Comparison of ENCODE assay signal across 35 cellular contexts in the genomic region with DNA sequence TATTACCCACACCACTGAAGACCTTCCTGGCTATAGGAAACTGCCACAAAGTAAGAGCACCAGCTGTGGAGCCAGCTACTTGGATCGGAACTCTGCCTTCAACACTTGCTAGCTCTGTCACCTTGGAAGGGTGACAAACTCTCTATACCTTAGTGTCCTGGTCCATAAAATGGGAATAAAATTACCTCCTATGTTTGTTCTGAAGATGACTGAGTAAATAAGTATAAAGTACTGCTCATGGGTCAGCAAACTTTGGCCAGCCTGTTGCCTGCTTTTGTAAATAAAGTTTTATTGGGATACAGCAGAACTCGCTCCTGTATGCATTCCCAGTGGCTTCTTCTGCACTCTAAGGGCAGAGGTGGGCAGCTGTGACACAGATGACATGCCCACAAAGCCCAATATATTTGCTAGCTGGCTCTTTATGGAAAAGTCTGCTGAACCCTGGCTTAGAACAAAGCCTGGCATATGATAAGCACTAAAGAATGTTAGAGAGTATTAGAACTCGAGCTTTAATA.
A peak's percentile ranks its signal among the peaks of the same experiment; 100 is the strongest.
DNase-seq lines count a peak whose midpoint lies in the region; ATAC-seq, FAIRE-seq and TF ChIP-seq lines count a peak whose summit lies in the region.
"Had no signal": no experiment of that assay in that cellular context is flagged by ENCODE, and none has a peak within 500 bp of the region (broad histone marks: within the 10 kb centered on the region; RNA-seq: fewer than 3 reads in every experiment).

No MANE protein-coding gene starts in this region.

- no peak for TF ChIP-seq RAD21 in HepG2 (CRISPR knock-in tag; IDR thresholded peaks at IDR 0.05)

- H2AFZ ChIP-seq in HepG2 (ENCODE audit: low read length) = no peak overlapping the region

- in situ Hi-C loops in HepG2 (cut with HindIII; ENCODE audit: extremely low pct_ligation_motif_present, low pct_unique_long_range_greater_than_20kb) = no loop called here

- H3K27me3 ChIP-seq in HepG2 (ENCODE audit: control insufficient read depth in 1 of 2, insufficient read depth in 2 of 2, low read length in 2 of 2) = no peaks in the 10 kb centered on the region
- no peaks in the 10 kb centered on the region for H3K27me3 ChIP-seq in right lobe of liver
- H3K27me3 ChIP-seq in right cardiac atrium (ENCODE audit: control insufficient read depth, insufficient read depth) = no peaks in the 10 kb centered on the region
- H3K27me3 ChIP-seq: BE2C; BLaER1; BLaER1 treated with 17β-estradiol and CSF1 and Interleukin-3, amounts not matched to agents 10 nM and 100 nM had no signal

- no peak for DNase-seq in HepG2 (ENCODE audit: low spot score)
- no peak for DNase-seq in right lobe of liver
- DNase-seq in LNCaP clone FGC (ENCODE audit: low read depth) = peak; percentile 56
- no peak for DNase-seq in left colon
- DNase-seq in mucosa of descending colon = no peak
- DNase-seq in right cardiac atrium = no peak
- DNase-seq in T1000 (lab: John Stamatoyannopoulos, UW) = no peak
- no peak for DNase-seq in NCI-H69 (lab: John Stamatoyannopoulos, UW)
- DNase-seq: 8988T; ACHN; AML-193; BE2C; C1 segment of cervical spinal cord; Caco-2; Calu3; CD4-positive, alpha-beta memory T cell; CD4-positive, alpha-beta T cell; CD4-positive, CD25-positive, alpha-beta regulatory T cell; CD8-positive, alpha-beta memory T cell; CD8-positive, alpha-beta T cell; COR-L47; DMS 273 treated with DMSO at 0.1 percent for 48 hours; DMS153; DMS53; DMS79; DMS79 treated with DMSO at 0.1 percent for 48 hours; DND-41; EL had no signal

- CTCF ChIA-PET in HepG2 (lab: Yijun Ruan, JAX; ENCODE audit: low intra/inter-chr PET ratio, low total read pairs) = no interaction called here

- no peak overlapping the region for H3K9ac ChIP-seq in HepG2 (ENCODE audit: insufficient read depth, low read depth, low read length)
- H3K9ac ChIP-seq: BLaER1; BLaER1 treated with 17β-estradiol and CSF1 and Interleukin-3, amounts not matched to agents 10 nM and 100 nM had no signal

- H3K27ac ChIP-seq in HepG2 (ENCODE audit: extremely low read length, insufficient read depth, low read length) = no peak overlapping the region
- H3K27ac ChIP-seq in right lobe of liver = no peak overlapping the region
- H3K27ac ChIP-seq in right cardiac atrium (ENCODE audit: low read length) = no peak overlapping the region
- H3K27ac ChIP-seq: 22Rv1; A549; BLaER1; BLaER1 treated with 17β-estradiol and CSF1 and Interleukin-3, amounts not matched to agents 10 nM and 100 nM; C4-2B had no signal

- TF ChIP-seq CTCF in HepG2 (CRISPR knock-in tag; IDR thresholded peaks at IDR 0.05) (no peak), right lobe of liver (IDR thresholded peaks at IDR 0.05) (no peak), LNCaP clone FGC (IDR thresholded peaks at IDR 0.05; ENCODE audit: control insufficient read depth, extremely low read depth, insufficient read depth) (no peak), mucosa of descending colon (IDR thresholded peaks at IDR 0.05) (no peak)

- no peak overlapping the region for H3K4me2 ChIP-seq in HepG2 (ENCODE audit: low read depth, low read length)
- H3K4me2 ChIP-seq: A549; BLaER1; BLaER1 treated with 17β-estradiol and CSF1 and Interleukin-3, amounts not matched to agents 10 nM and 100 nM had no signal

- intact Hi-C loops in HepG2 (cut with micrococcal nuclease; ENCODE audit: unreplicated experiment) (no loop called here), right lobe of liver (cut with DNase I) (no loop called here), left colon (cut with DNase I, micrococcal nuclease) (no loop called here), mucosa of descending colon (cut with DNase I, micrococcal nuclease) (no loop called here), right cardiac atrium (cut with DNase I) (no loop called here)

- TF ChIP-seq POLR2A in HepG2 (IDR thresholded peaks at IDR 0.05; ENCODE audit: insufficient read depth in 1 of 2, low read depth in 2 of 2, low read length in 2 of 2) = no peak
- TF ChIP-seq POLR2A in right lobe of liver (IDR thresholded peaks at IDR 0.05) = no peak

- TF ChIP-seq EP300 in HepG2 (IDR thresholded peaks at IDR 0.05; ENCODE audit: low read depth in 2 of 2, low read length in 2 of 2) (no peak), HepG2 (CRISPR knock-in tag; IDR thresholded peaks at IDR 0.05; ENCODE audit: borderline replicate concordance) (no peak)

- H3K4me1 ChIP-seq in HepG2 (ENCODE audit: insufficient read depth, low read length) (no peaks in the 10 kb centered on the region), right lobe of liver (no peaks in the 10 kb centered on the region), mucosa of descending colon (ENCODE audit: low read depth) (peaks cover 7% of the 10 kb centered on the region), right cardiac atrium (ENCODE audit: control insufficient read depth, insufficient read depth, low read length) (no peaks in the 10 kb centered on the region)
- H3K4me1 ChIP-seq: A549, BE2C, BLaER1, Caco-2 had no signal

- H3K9me3 ChIP-seq in HepG2 (ENCODE audit: low read length) = 0 out of 2 replicates have a peak, but pooled peaks cover 4% of the 10 kb centered on the region
- H3K9me3 ChIP-seq in right lobe of liver = no peaks in the 10 kb centered on the region
- no peaks in the 10 kb centered on the region for H3K9me3 ChIP-seq in mucosa of descending colon
- no peaks in the 10 kb centered on the region for H3K9me3 ChIP-seq in right cardiac atrium (ENCODE audit: control insufficient read depth, low read length)
- H3K9me3 ChIP-seq: A549; BE2C; BLaER1; BLaER1 treated with 17β-estradiol and CSF1 and Interleukin-3, amounts not matched to agents 10 nM and 100 nM; Caco-2 had no signal

- H3K4me3 ChIP-seq in HepG2 (replicated peaks in 1 of 3; ENCODE audit: insufficient read depth in 1 of 3, low read depth in 2 of 3, low read length in 3 of 3) = no peak overlapping the region
- H3K4me3 ChIP-seq in right lobe of liver = no peak overlapping the region
- H3K4me3 ChIP-seq in LNCaP clone FGC (ENCODE audit: low read depth, low read length) = no peak overlapping the region
- H3K4me3 ChIP-seq in mucosa of descending colon = no peak overlapping the region
- H3K4me3 ChIP-seq in right cardiac atrium (ENCODE audit: low read length) = no peak overlapping the region
- H3K4me3 ChIP-seq: A549; BLaER1; BLaER1 treated with 17β-estradiol and CSF1 and Interleukin-3, amounts not matched to agents 10 nM and 100 nM had no signal

- FAIRE-seq in HepG2 (lab: Jason Lieb, UNC) = no peak
- FAIRE-seq: A204.1, A549, D721Med had no signal

- no peaks in the 10 kb centered on the region for H4K20me1 ChIP-seq in HepG2 (ENCODE audit: insufficient read depth, low read length)
- H4K20me1 ChIP-seq: BLaER1; BLaER1 treated with 17β-estradiol and CSF1 and Interleukin-3, amounts not matched to agents 10 nM and 100 nM had no signal

- ATAC-seq in HepG2 = no peak
- ATAC-seq in right lobe of liver = no peak
- peak; percentile 57 for ATAC-seq in left colon
- peak; percentile 47 for ATAC-seq in mucosa of descending colon
- ATAC-seq in right cardiac atrium = no peak
- ATAC-seq: A549; CD8-positive, alpha-beta T cell had no signal

- POLR2A ChIA-PET in HepG2 (lab: Yijun Ruan, JAX) = no interaction called here

- 8% methylated on average over 3 of the region's 3 CpGs for WGBS in HepG2 (ENCODE audit: low lambda C conversion rate)
- WGBS in right lobe of liver (ENCODE audit: insufficient coverage, low coverage, low lambda C conversion rate, missing lambda C conversion rate) = 6% methylated on average over 2 of the region's 3 CpGs
- WGBS in right cardiac atrium = 68% methylated on average over 3 of the region's 3 CpGs

- no TSS peak for BruUV-seq in HepG2 (replicated peaks; lab: Mats Ljungman, UMichigan)

- no peaks in the 10 kb centered on the region for H3K79me2 ChIP-seq in HepG2 (ENCODE audit: insufficient read depth, low read length)

- no peaks in the 10 kb centered on the region for H3K36me3 ChIP-seq in HepG2 (replicated peaks in 1 of 2; ENCODE audit: control insufficient read depth in 1 of 2, insufficient read depth in 2 of 2, low read length in 2 of 2)
- no peaks in the 10 kb centered on the region for H3K36me3 ChIP-seq in right lobe of liver
- no peaks in the 10 kb centered on the region for H3K36me3 ChIP-seq in mucosa of descending colon (ENCODE audit: low read depth)
- H3K36me3 ChIP-seq: BE2C; BLaER1; BLaER1 treated with 17β-estradiol and CSF1 and Interleukin-3, amounts not matched to agents 10 nM and 100 nM had no signal

TF ChIP-seq in HepG2, 621 proteins besides CTCF, POLR2A, EP300 and RAD21 (continues in another document):
- no peak for TF ChIP-seq ZNF768 (CRISPR knock-in tag; IDR thresholded peaks at IDR 0.05)

Comparison
In these comparisons a context has a peak if more than half of its experiments do, and no peak if none do; other contexts are left out.
1. ATAC-seq: peak in left colon (single experiment) and mucosa of descending colon (single experiment); none in HepG2 (single experiment), right lobe of liver (0 of 4) and right cardiac atrium (0 of 2).